In genomic region chr1:67735220-67735619, GRCh38 we compare ENCODE assay signal across 11 cellular contexts. TPM values are rescaled to one million over a fixed set of nuclear protein-coding genes. Genes with fewer than 3 reads are reported as not detected.
A peak's percentile ranks its signal among the peaks of the same experiment; 100 is the strongest.
DNase-seq lines count a peak whose midpoint lies in the region; ATAC-seq and TF ChIP-seq lines count a peak whose summit lies in the region.
"Had no signal": no experiment of that assay in that cellular context is flagged by ENCODE, and none has a peak within 500 bp of the region (broad histone marks: within the 10 kb centered on the region; RNA-seq: fewer than 3 reads in every experiment).

No MANE protein-coding gene starts in this region.

- H3K27ac ChIP-seq in Karpas-422 (ENCODE audit: low read length) (peak overlapping the region; percentile 32; the same call in 1 of the 2 replicates), brain microvascular endothelial cell (peak overlapping the region; percentile 92), muscle layer of colon (ENCODE audit: low read depth, low read length) (peak overlapping the region; percentile 31), upper lobe of right lung (peak overlapping the region; percentile 69)

- H3K4me1 ChIP-seq in Karpas-422 (ENCODE audit: low read length) (peaks cover 41% of the 10 kb centered on the region), muscle layer of colon (ENCODE audit: insufficient read depth, low read length) (peaks cover 5% of the 10 kb centered on the region), upper lobe of right lung (peaks cover 39% of the 10 kb centered on the region)

- intact Hi-C loops in upper lobe of right lung (cut with DNase I) = no loop called here

- H3K9me2 ChIP-seq in Karpas-422 (replicated peaks; ENCODE audit: insufficient read depth, low read length) = no peaks in the 10 kb centered on the region

- no peaks in the 10 kb centered on the region for H3K36me3 ChIP-seq in Karpas-422 (ENCODE audit: insufficient read depth, low read length)
- peaks cover 6% of the 10 kb centered on the region for H3K36me3 ChIP-seq in brain microvascular endothelial cell (replicated peaks)
- no peaks in the 10 kb centered on the region for H3K36me3 ChIP-seq in muscle layer of colon (ENCODE audit: insufficient read depth, low read length)
- no peaks in the 10 kb centered on the region for H3K36me3 ChIP-seq in upper lobe of right lung

- peak overlapping the region; percentile 63 for H3K4me2 ChIP-seq in Karpas-422 (ENCODE audit: low read depth, low read length, poor library complexity, severe bottlenecking)

- H3K27me3 ChIP-seq in Karpas-422 (ENCODE audit: low read length) (no peaks in the 10 kb centered on the region), brain microvascular endothelial cell (replicated peaks) (no peaks in the 10 kb centered on the region), muscle layer of colon (ENCODE audit: control insufficient read depth in 1 of 2, insufficient read depth in 2 of 2, low read length in 2 of 2) (no peaks in the 10 kb centered on the region), upper lobe of right lung (no peaks in the 10 kb centered on the region)

- TF ChIP-seq CTCF in brain microvascular endothelial cell (IDR thresholded peaks at IDR 0.05; ENCODE audit: low read depth, low read length, missing control alignments) = no peak
- TF ChIP-seq CTCF in upper lobe of right lung (IDR thresholded peaks at IDR 0.05) = no peak

- DNase-seq in Karpas-422 (no peak), brain microvascular endothelial cell (no peak), upper lobe of right lung (no peak), T-helper 1 cell (no peak), ureter (ENCODE audit: low spot score) (no peak), DMS153 treated with DMSO at 0.1 percent for 48 hours (lab: John Stamatoyannopoulos, UW; ENCODE audit: unreplicated experiment) (no peak)
- DNase-seq: activated CD4-positive, CD25-positive, alpha-beta regulatory T cell treated with anti-CD3 and anti-CD28 coated beads, Interleukin-2, amount 50 U/mL, for 72 hours; activated naive CD8-positive, alpha-beta T cell treated with anti-CD3 and anti-CD28 coated beads for 36 hours; Calu3; stimulated activated CD4-positive, alpha-beta T cell treated with anti-CD3 and anti-CD28 coated beads, Interleukin-1b, Interleukin-23, amount 100 ng/mL, for 48 hours had no signal

- H3K79me2 ChIP-seq in Karpas-422 (ENCODE audit: low read length) = no peaks in the 10 kb centered on the region

- no peak for ATAC-seq in upper lobe of right lung

- H3K9ac ChIP-seq in Karpas-422 (ENCODE audit: low read length) (no peak overlapping the region), muscle layer of colon (ENCODE audit: low read length) (no peak overlapping the region)

- H3K4me3 ChIP-seq in Karpas-422 (ENCODE audit: low read length) (no peak overlapping the region), brain microvascular endothelial cell (ENCODE audit: low read depth, low read length) (no peak overlapping the region), muscle layer of colon (ENCODE audit: low read depth in 1 of 2, low read length in 2 of 2) (no peak overlapping the region), upper lobe of right lung (no peak overlapping the region)

- no peaks in the 10 kb centered on the region for H3K9me3 ChIP-seq in Karpas-422 (ENCODE audit: low read length)
- no peaks in the 10 kb centered on the region for H3K9me3 ChIP-seq in muscle layer of colon (ENCODE audit: low read length)
- H3K9me3 ChIP-seq in upper lobe of right lung = no peaks in the 10 kb centered on the region

- H2AFZ ChIP-seq in Karpas-422 (ENCODE audit: low read length) = no peak overlapping the region

- in situ Hi-C loops in brain microvascular endothelial cell (cut with HindIII; ENCODE audit: low pct_ligation_motif_present, low sequenced_read_pairs) = no loop called here

- no peaks in the 10 kb centered on the region for H4K20me1 ChIP-seq in Karpas-422 (ENCODE audit: insufficient read depth, low read depth, low read length)

RNA-seq across cellular contexts. Expression of gene GADD45A, which starts 50.2 kb away (rescaled TPM):
- total RNA-seq in Karpas-422 (2014; rRNA removed; shearing (Covaris generic); ENCODE audit: low replicate concordance) = 6.5 and 13.3 TPM in 2 replicates
- total RNA-seq in upper lobe of right lung = 16.4 TPM
- 50.8 TPM for total RNA-seq in ureter

Comparison
In these comparisons a context has a peak if more than half of its experiments do, and no peak if none do; other contexts are left out.
1. H3K27ac ChIP-seq: peak in every context shown above with its lines; median percentile 92 in brain microvascular endothelial cell; 69 in upper lobe of right lung; 32 in Karpas-422; 31 in muscle layer of colon.